ENCODE assay signal across 11 cellular contexts in the genomic region with DNA sequence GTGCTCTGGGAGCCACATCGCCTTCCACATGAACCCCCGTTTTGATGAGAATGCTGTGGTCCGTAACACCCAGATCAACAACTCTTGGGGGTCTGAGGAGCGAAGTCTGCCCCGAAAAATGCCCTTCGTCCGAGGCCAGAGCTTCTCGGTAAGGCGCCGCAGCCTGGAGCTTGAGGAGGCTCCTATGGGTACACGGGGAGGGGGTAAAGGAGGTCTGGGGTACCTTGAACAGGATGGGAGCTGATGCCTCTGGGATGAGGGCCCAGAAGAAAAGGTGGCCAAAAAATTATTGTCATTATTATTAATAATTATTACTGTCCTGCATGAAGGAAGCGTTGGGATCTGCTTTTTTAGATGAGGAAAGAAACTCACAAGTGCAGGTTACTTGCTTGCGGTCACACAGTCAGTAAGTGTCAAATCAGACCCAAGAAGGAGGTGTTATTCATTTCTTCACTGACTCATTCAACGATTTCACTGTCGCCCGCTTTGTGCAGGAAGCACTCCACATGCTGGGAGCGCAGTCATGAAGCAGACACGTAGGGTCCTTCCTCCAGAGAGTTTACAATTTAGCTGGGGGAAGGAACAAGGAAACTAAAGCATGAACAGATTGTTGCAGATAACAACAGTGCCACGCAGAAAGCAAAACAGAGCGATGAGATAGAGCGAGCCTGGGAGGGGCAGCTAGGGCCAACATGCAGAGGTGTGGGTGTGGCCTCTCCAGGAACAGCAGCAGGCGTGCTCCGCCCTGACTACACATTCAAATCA. TPM values are rescaled to one million over a fixed set of nuclear protein-coding genes. Genes with fewer than 3 reads are reported as not detected.
DNase-seq lines count a peak whose midpoint lies in the region; ATAC-seq and TF ChIP-seq lines count a peak whose summit lies in the region.
"Not testable (repeated sequence)": the region's sequence is repeated elsewhere in the genome, so short reads cannot be mapped to it uniquely, and the experiment has no call there.
"Had no signal": no experiment of that assay in that cellular context is flagged by ENCODE, and none has a peak within 500 bp of the region (broad histone marks: within the 10 kb centered on the region; RNA-seq: fewer than 3 reads in every experiment).

No MANE protein-coding gene starts in this region.

- ATAC-seq in GM19467 (IDR thresholded peaks at IDR 0.05; ENCODE audit: unreplicated experiment) (peak; percentile 54), HG03342 (IDR thresholded peaks at IDR 0.05; ENCODE audit: unreplicated experiment) (peak; percentile 65)

- intact Hi-C loops in activated T-helper 1 cell treated with anti-CD3 and anti-CD28 coated beads, Interleukin-12 subunit alpha, Interleukin-12 subunit beta, Interleukin-2, Interleukin-4 antibody, amounts not matched to agents 30 ng/mL and 10 ng/mL and 1 ng/mL, durations not matched to agents 14 hours and 24 hours and 36 hours (cut with micrococcal nuclease); colonic mucosa (cut with DNase I); prostate gland (cut with DNase I); transverse colon (cut with DNase I; ENCODE audit: low total_unique reads): not testable (repeated sequence)

- not testable (repeated sequence) for H3K9me3 ChIP-seq in colonic mucosa, prostate gland, transverse colon

- not testable (repeated sequence) for H3K27me3 Mint-ChIP-seq in T-helper 1 cell treated with Interleukin-12 subunit alpha and Interleukin-12 subunit beta and Interleukin-4 antibody, amounts not matched to agents 30 μg/mL and 1 μg/mL, for 36 hours (ENCODE audit: low read depth); activated T-helper 1 cell treated with anti-CD3 and anti-CD28 coated beads, Interleukin-12 subunit alpha, Interleukin-12 subunit beta, Interleukin-2, Interleukin-4 antibody, amounts not matched to agents 30 ng/mL and 10 ng/mL and 1 ng/mL, durations not matched to agents 14 hours and 24 hours and 36 hours (ENCODE audit: insufficient read depth)

- H3K4me3 Mint-ChIP-seq in T-helper 1 cell treated with Interleukin-12 subunit alpha and Interleukin-12 subunit beta and Interleukin-4 antibody, amounts not matched to agents 30 μg/mL and 1 μg/mL, for 36 hours = peak overlapping the region; percentile 34
- H3K4me3 Mint-ChIP-seq in activated T-helper 1 cell treated with anti-CD3 and anti-CD28 coated beads, Interleukin-12 subunit alpha, Interleukin-12 subunit beta, Interleukin-2, Interleukin-4 antibody, amounts not matched to agents 30 ng/mL and 10 ng/mL and 1 ng/mL, durations not matched to agents 14 hours and 24 hours and 36 hours = peak overlapping the region; percentile 66

- H3K27me3 ChIP-seq in colonic mucosa; prostate gland (replicated peaks; ENCODE audit: insufficient read depth); transverse colon: not testable (repeated sequence)

- H3K9me3 Mint-ChIP-seq in T-helper 1 cell treated with Interleukin-12 subunit alpha and Interleukin-12 subunit beta and Interleukin-4 antibody, amounts not matched to agents 30 μg/mL and 1 μg/mL, for 36 hours; activated T-helper 1 cell treated with anti-CD3 and anti-CD28 coated beads, Interleukin-12 subunit alpha, Interleukin-12 subunit beta, Interleukin-2, Interleukin-4 antibody, amounts not matched to agents 30 ng/mL and 10 ng/mL and 1 ng/mL, durations not matched to agents 14 hours and 24 hours and 36 hours: not testable (repeated sequence)

- WGBS in prostate gland = 70% methylated on average over 12 of the region's 23 CpGs
- WGBS in transverse colon (ENCODE audit: low coverage in 1 of 2), 2 donors = 53% methylated on average over 18 of the region's 23 CpGs; no CpG with 5 or more reads in 1 of the 2 donors

- not testable (repeated sequence) for TF ChIP-seq EP300 in transverse colon (IDR thresholded peaks at IDR 0.05; ENCODE audit: low read depth)

- not testable (repeated sequence) for TF ChIP-seq POLR2A in prostate gland (IDR thresholded peaks at IDR 0.05); transverse colon (IDR thresholded peaks at IDR 0.05)

- not testable (repeated sequence) for H3K36me3 Mint-ChIP-seq in T-helper 1 cell treated with Interleukin-12 subunit alpha and Interleukin-12 subunit beta and Interleukin-4 antibody, amounts not matched to agents 30 μg/mL and 1 μg/mL, for 36 hours (ENCODE audit: low read depth); activated T-helper 1 cell treated with anti-CD3 and anti-CD28 coated beads, Interleukin-12 subunit alpha, Interleukin-12 subunit beta, Interleukin-2, Interleukin-4 antibody, amounts not matched to agents 30 ng/mL and 10 ng/mL and 1 ng/mL, durations not matched to agents 14 hours and 24 hours and 36 hours (ENCODE audit: low read depth)

- in situ Hi-C loops in transverse colon (cut with MboI; ENCODE audit: low pct_ligation_motif_present in 1 of 4, low pct_unique_long_range_greater_than_20kb in 1 of 4, low sequenced_read_pairs in 3 of 4) = not testable (repeated sequence)

- H3K9ac ChIP-seq in colonic mucosa (ENCODE audit: low read depth in 2 of 2, low read length in 2 of 2) = not testable (repeated sequence)

- TF ChIP-seq CTCF in colonic mucosa (IDR thresholded peaks at IDR 0.05); prostate gland (IDR thresholded peaks at IDR 0.05); transverse colon (IDR thresholded peaks at IDR 0.05): not testable (repeated sequence)

- H3K27ac Mint-ChIP-seq in T-helper 1 cell treated with Interleukin-12 subunit alpha and Interleukin-12 subunit beta and Interleukin-4 antibody, amounts not matched to agents 30 μg/mL and 1 μg/mL, for 36 hours = peak overlapping the region; percentile 80
- H3K27ac Mint-ChIP-seq in activated T-helper 1 cell treated with anti-CD3 and anti-CD28 coated beads, Interleukin-12 subunit alpha, Interleukin-12 subunit beta, Interleukin-2, Interleukin-4 antibody, amounts not matched to agents 30 ng/mL and 10 ng/mL and 1 ng/mL, durations not matched to agents 14 hours and 24 hours and 36 hours = peak overlapping the region; percentile 75

- H3K4me1 Mint-ChIP-seq in T-helper 1 cell treated with Interleukin-12 subunit alpha and Interleukin-12 subunit beta and Interleukin-4 antibody, amounts not matched to agents 30 μg/mL and 1 μg/mL, for 36 hours (ENCODE audit: low read depth); activated T-helper 1 cell treated with anti-CD3 and anti-CD28 coated beads, Interleukin-12 subunit alpha, Interleukin-12 subunit beta, Interleukin-2, Interleukin-4 antibody, amounts not matched to agents 30 ng/mL and 10 ng/mL and 1 ng/mL, durations not matched to agents 14 hours and 24 hours and 36 hours (ENCODE audit: low read depth): not testable (repeated sequence)

- H3K4me1 ChIP-seq in colonic mucosa; prostate gland (replicated peaks); transverse colon: not testable (repeated sequence)

- not testable (repeated sequence) for H3K36me3 ChIP-seq in colonic mucosa, prostate gland, transverse colon

- DNase-seq in ELR (ENCODE audit: low read depth) (peak; percentile 58), colonic mucosa (peak; percentile 39), prostate gland (ENCODE audit: low spot score) (peak; percentile 3), transverse colon (peak; percentile 73)
- peak; percentile 27 for DNase-seq in activated T-helper 1 cell treated with anti-CD3 and anti-CD28 coated beads, Interleukin-12 subunit alpha, Interleukin-12 subunit beta, Interleukin-2, Interleukin-4 antibody, amounts not matched to agents 30 ng/mL and 10 ng/mL and 1 ng/mL, durations not matched to agents 14 hours and 24 hours and 36 hours (ENCODE audit: low spot score)

- not testable (repeated sequence) for H3K4me3 ChIP-seq in colonic mucosa, prostate gland, transverse colon

- H3K27ac ChIP-seq in colonic mucosa (peak overlapping the region; percentile 47), transverse colon (peak overlapping the region; percentile 10 to 59 (median 36))
- H3K27ac ChIP-seq in prostate gland = not testable (repeated sequence)

RNA-seq across cellular contexts. Expression of a gene that starts 16.3 kb away (rescaled TPM):
- not detected in 2 replicates for total RNA-seq in activated T-helper 1 cell treated with anti-CD3 and anti-CD28 coated beads, Interleukin-12 subunit alpha, Interleukin-12 subunit beta, Interleukin-2, Interleukin-4 antibody, amounts not matched to agents 30 ng/mL and 10 ng/mL and 1 ng/mL, durations not matched to agents 14 hours and 24 hours and 36 hours
- total RNA-seq in colonic mucosa (10 to 100 TPM; 24.5 to 60.9 TPM), prostate gland (under 1 TPM in 1 of 2 donors, not detected in 1; 0.18 TPM), transverse colon (10 to 100 TPM; 15.7 to 60.7 (median 37.2) TPM)
- total RNA-seq: gastroesophageal sphincter, lung microvascular endothelial cell, right atrium auricular region had no signal

Comparison
In these comparisons a context has a peak if more than half of its experiments do, and no peak if none do; other contexts are left out.
1. DNase-seq: peak in every context shown above with its lines; median percentile 73 in transverse colon; 58 in ELR; 39 in colonic mucosa; 27 in activated T-helper 1 cell treated with anti-CD3 and anti-CD28 coated beads, Interleukin-12 subunit alpha, Interleukin-12 subunit beta, Interleukin-2, Interleukin-4 antibody, amounts not matched to agents 30 ng/mL and 10 ng/mL and 1 ng/mL, durations not matched to agents 14 hours and 24 hours and 36 hours; 3 in prostate gland.
2. RNA of a gene that starts 16.3 kb away (total RNA-seq): 24.5 to 60.9 TPM in colonic mucosa and 15.7 to 60.7 TPM in transverse colon; 0.18 TPM in prostate gland and not detected in activated T-helper 1 cell treated with anti-CD3 and anti-CD28 coated beads, Interleukin-12 subunit alpha, Interleukin-12 subunit beta, Interleukin-2, Interleukin-4 antibody, amounts not matched to agents 30 ng/mL and 10 ng/mL and 1 ng/mL, durations not matched to agents 14 hours and 24 hours and 36 hours; every median in the first group is over 10 times any median in the second.